In the genomic region with DNA sequence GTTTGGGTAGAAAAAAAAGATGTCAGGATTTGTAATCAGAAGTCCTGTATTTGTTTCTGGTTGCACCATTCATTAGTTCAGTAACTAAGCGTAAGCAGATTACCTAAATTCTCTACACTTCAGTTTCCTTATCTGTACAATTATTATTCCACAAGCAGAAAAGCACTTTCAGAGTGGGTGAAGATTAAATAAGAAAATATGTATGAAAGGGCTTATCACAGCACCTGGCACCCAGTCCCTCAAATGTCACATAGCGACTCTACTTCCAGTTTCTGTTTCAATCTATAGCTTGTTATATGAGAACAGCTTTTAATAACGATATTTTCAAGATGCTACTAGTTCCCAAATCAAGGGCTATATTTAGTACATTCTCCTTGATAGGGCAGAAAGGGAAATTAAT, we compare ENCODE assay signal across 16 cellular contexts. TPM values are rescaled to one million over a fixed set of nuclear protein-coding genes. Genes with fewer than 3 reads are reported as not detected.
A peak's percentile ranks its signal among the peaks of the same experiment; 100 is the strongest.
DNase-seq lines count a peak whose midpoint lies in the region; ATAC-seq, FAIRE-seq and TF ChIP-seq lines count a peak whose summit lies in the region.
"Had no signal": no experiment of that assay in that cellular context is flagged by ENCODE, and none has a peak within 500 bp of the region (broad histone marks: within the 10 kb centered on the region; RNA-seq: fewer than 3 reads in every experiment).

No MANE protein-coding gene starts in this region.

- no peak for TF ChIP-seq CTCF in D721Med (IDR thresholded peaks at IDR 0.05; ENCODE audit: insufficient read depth, missing control alignments)
- TF ChIP-seq CTCF in tibial nerve (IDR thresholded peaks at IDR 0.05), result no peak

- no peak overlapping the region for H3K4me3 ChIP-seq in tibial nerve
- H3K4me3 ChIP-seq: GM23338, upper lobe of right lung had no signal

- ATAC-seq in GM19372 (IDR thresholded peaks at IDR 0.05; ENCODE audit: low read depth, unreplicated experiment) (peak; percentile 80), HG02885 (IDR thresholded peaks at IDR 0.05; ENCODE audit: poor library complexity, unreplicated experiment) (peak; percentile 91), HG02970 (IDR thresholded peaks at IDR 0.05; ENCODE audit: low FRiP score, unreplicated experiment) (no peak)
- ATAC-seq: GM23338, upper lobe of right lung had no signal

- H3K4me1 ChIP-seq in tibial nerve, result no peaks in the 10 kb centered on the region
- H3K4me1 ChIP-seq: upper lobe of right lung had no signal

- H3K27ac ChIP-seq in tibial nerve, result no peak overlapping the region
- H3K27ac ChIP-seq: upper lobe of right lung had no signal

- no peaks in the 10 kb centered on the region for H3K36me3 ChIP-seq in tibial nerve
- H3K36me3 ChIP-seq: upper lobe of right lung had no signal

- DNase-seq in D721Med (ENCODE audit: insufficient read length, low spot score) (no peak), MV-4-11 (lab: John Stamatoyannopoulos, UW) (peak; percentile 13), GM19240 (ENCODE audit: insufficient read length, low spot score) (no peak), SW 1271 (lab: John Stamatoyannopoulos, UW) (no peak), tibial nerve (ENCODE audit: low spot score in 2 of 2) (no peak)
- DNase-seq: activated CD8-positive, alpha-beta memory T cell treated with anti-CD3 and anti-CD28 coated beads, Interleukin-2, amount 50 U/mL, for 48 hours; DMS 273 treated with DMSO at 0.1 percent for 48 hours; NCI-H1092; NCI-H524; SIG-M5; upper lobe of right lung had no signal

- H3K9me3 ChIP-seq in tibial nerve, result no peaks in the 10 kb centered on the region
- H3K9me3 ChIP-seq: upper lobe of right lung had no signal

- FAIRE-seq in D721Med (lab: Jason Lieb, UNC), result peak; percentile 58
- FAIRE-seq: colon had no signal

- WGBS in tibial nerve, 2 donors, result 85 to 91% methylated on average over 3 of the region's 3 CpGs

- TF ChIP-seq POLR2A in tibial nerve (IDR thresholded peaks at IDR 0.05), result no peak

- TF ChIP-seq EP300 in tibial nerve (IDR thresholded peaks at IDR 0.05), result no peak

- no peaks in the 10 kb centered on the region for H3K27me3 ChIP-seq in tibial nerve
- H3K27me3 ChIP-seq: upper lobe of right lung had no signal

RNA-seq across cellular contexts. Expression of a gene that starts 31.4 kb away (rescaled TPM):
- total RNA-seq in tibial nerve, result 1 to 10 TPM in 1 of 4 donors, under 1 TPM in 1, not detected in 2; under 0.01 to 3.3 TPM
